ENCODE assay signal across 15 cellular contexts in the genomic region with DNA sequence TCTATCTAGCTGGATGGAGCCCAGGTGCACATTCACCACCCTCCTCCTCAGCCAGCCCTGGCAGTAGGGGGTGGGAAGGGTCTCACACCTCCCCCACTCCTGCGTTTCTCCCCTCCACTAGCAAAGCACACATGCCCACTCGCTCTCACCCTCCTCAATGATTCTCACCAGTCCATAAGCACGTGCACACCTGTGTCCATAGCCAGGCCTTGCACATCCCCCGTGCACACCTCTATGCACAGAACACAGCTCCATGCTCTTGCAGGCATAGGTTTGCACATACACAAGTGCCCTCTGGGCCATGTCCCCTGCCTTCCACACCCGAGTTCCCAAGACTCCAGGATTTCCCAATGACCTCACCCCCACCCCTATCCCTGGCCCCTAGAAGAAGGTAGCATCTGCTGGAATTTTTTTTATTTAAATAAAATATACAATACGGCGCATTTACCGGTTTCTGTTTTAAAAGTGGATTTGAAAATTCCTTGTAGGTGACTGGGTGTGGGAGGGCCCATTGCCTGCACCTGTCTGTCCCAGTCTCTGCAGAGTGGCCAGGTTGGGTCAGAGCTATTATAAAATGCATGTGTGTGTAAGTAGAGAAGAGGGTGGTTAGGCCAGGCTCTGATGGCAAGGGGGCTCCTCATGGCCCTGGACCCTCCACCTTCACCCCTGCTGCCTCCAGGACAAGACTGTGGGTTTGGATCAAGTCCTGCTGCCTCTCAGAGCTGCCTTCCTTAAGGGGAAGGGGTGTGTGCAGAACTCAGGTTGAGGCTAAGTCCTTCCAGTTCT. TPM values are rescaled to one million over a fixed set of nuclear protein-coding genes. Genes with fewer than 3 reads are reported as not detected.
"Had no signal": no experiment of that assay in that cellular context is flagged by ENCODE, and none has a peak within 500 bp of the region (broad histone marks: within the 10 kb centered on the region; RNA-seq: fewer than 3 reads in every experiment).

No MANE protein-coding gene starts in this region.

- H3K4me3 Mint-ChIP-seq: activated CD4-positive, alpha-beta memory T cell treated with anti-CD3 and anti-CD28 coated beads, Interleukin-2, amount 10 ng/mL, durations not matched to agents 7 days and 5 days; activated naive CD8-positive, alpha-beta T cell treated with anti-CD3 and anti-CD28 coated beads, Interleukin-2, amount 10 ng/mL, durations not matched to agents 7 days and 5 days; naive thymus-derived CD4-positive, alpha-beta T cell; stimulated activated naive CD8-positive, alpha-beta T cell treated with anti-CD3 and anti-CD28 coated beads, Interleukin-15, amount 100 ng/mL, for 72 hours had no signal

- DNase-seq: activated CD4-positive, alpha-beta memory T cell treated with anti-CD3 and anti-CD28 coated beads, Interleukin-2, amount 10 ng/mL, durations not matched to agents 7 days and 5 days; activated CD4-positive, alpha-beta T cell treated with anti-CD3 and anti-CD28 coated beads for 1 hour; activated naive CD8-positive, alpha-beta T cell treated with anti-CD3 and anti-CD28 coated beads, Interleukin-2, amount 10 ng/mL, durations not matched to agents 7 days and 5 days; activated T-cell treated with anti-CD3 and anti-CD28 coated beads, Interleukin-2, amount 50 U/mL, for 48 hours; cortex of kidney; effector memory CD4-positive, alpha-beta T cell; midbrain; naive thymus-derived CD4-positive, alpha-beta T cell; stimulated activated CD4-positive, alpha-beta T cell treated with anti-CD3 and anti-CD28 coated beads, Interleukin-2, amount 100 ng/mL, for 48 hours; stimulated activated naive CD8-positive, alpha-beta T cell treated with anti-CD3 and anti-CD28 coated beads, Interleukin-15, amount 100 ng/mL, for 72 hours had no signal

- H3K4me1 Mint-ChIP-seq: activated CD4-positive, alpha-beta memory T cell treated with anti-CD3 and anti-CD28 coated beads, Interleukin-2, amount 10 ng/mL, durations not matched to agents 7 days and 5 days had no signal

- H3K9me3 ChIP-seq: gastroesophageal sphincter, prostate gland, testis had no signal

- ATAC-seq: gastroesophageal sphincter; naive thymus-derived CD4-positive, alpha-beta T cell had no signal

- H3K36me3 Mint-ChIP-seq: activated naive CD8-positive, alpha-beta T cell treated with anti-CD3 and anti-CD28 coated beads, Interleukin-2, amount 10 ng/mL, durations not matched to agents 7 days and 5 days; naive thymus-derived CD4-positive, alpha-beta T cell had no signal

- H3K27ac Mint-ChIP-seq: activated CD4-positive, alpha-beta memory T cell treated with anti-CD3 and anti-CD28 coated beads, Interleukin-2, amount 10 ng/mL, durations not matched to agents 7 days and 5 days; activated naive CD8-positive, alpha-beta T cell treated with anti-CD3 and anti-CD28 coated beads, Interleukin-2, amount 10 ng/mL, durations not matched to agents 7 days and 5 days; naive thymus-derived CD4-positive, alpha-beta T cell; stimulated activated naive CD8-positive, alpha-beta T cell treated with anti-CD3 and anti-CD28 coated beads, Interleukin-15, amount 100 ng/mL, for 72 hours had no signal

- H3K4me1 ChIP-seq: gastroesophageal sphincter, prostate gland, testis had no signal

- H3K4me3 ChIP-seq: gastroesophageal sphincter, prostate gland, testis had no signal

- H3K36me3 ChIP-seq: gastroesophageal sphincter, prostate gland had no signal

- H3K27ac ChIP-seq: epithelial cell of prostate, gastroesophageal sphincter, prostate gland, testis had no signal

- H3K9me3 Mint-ChIP-seq: activated CD4-positive, alpha-beta memory T cell treated with anti-CD3 and anti-CD28 coated beads, Interleukin-2, amount 10 ng/mL, durations not matched to agents 7 days and 5 days; activated naive CD8-positive, alpha-beta T cell treated with anti-CD3 and anti-CD28 coated beads, Interleukin-2, amount 10 ng/mL, durations not matched to agents 7 days and 5 days; naive thymus-derived CD4-positive, alpha-beta T cell; stimulated activated naive CD8-positive, alpha-beta T cell treated with anti-CD3 and anti-CD28 coated beads, Interleukin-15, amount 100 ng/mL, for 72 hours had no signal

- H3K27me3 ChIP-seq: testis had no signal

RNA-seq across cellular contexts. Expression of a gene that starts 49.1 kb away (rescaled TPM):
- total RNA-seq: activated CD4-positive, alpha-beta memory T cell treated with anti-CD3 and anti-CD28 coated beads, Interleukin-2, amount 10 ng/mL, durations not matched to agents 7 days and 5 days; activated naive CD8-positive, alpha-beta T cell treated with anti-CD3 and anti-CD28 coated beads, Interleukin-2, amount 10 ng/mL, durations not matched to agents 7 days and 5 days; aorta had no signal
- polyA plus RNA-seq: naive thymus-derived CD4-positive, alpha-beta T cell had no signal
